ENCODE assay signal across 10 cellular contexts in genomic region chr19:38303517-38304351, GRCh38. TPM values are rescaled to one million over a fixed set of nuclear protein-coding genes. Genes with fewer than 3 reads are reported as not detected.
DNase-seq lines count a peak whose midpoint lies in the region; ATAC-seq, FAIRE-seq and TF ChIP-seq lines count a peak whose summit lies in the region.
"Had no signal": no experiment of that assay in that cellular context is flagged by ENCODE, and none has a peak within 500 bp of the region (broad histone marks: within the 10 kb centered on the region; RNA-seq: fewer than 3 reads in every experiment).

Gene C19orf33, plus strand, starts transcription at chr19:38304251. Its CDS starts 11 bp downstream, at chr19:38304262.

- DNase-seq in HUDEP-2 (lab: John Stamatoyannopoulos, UW; ENCODE audit: unreplicated experiment in 76 of 76): peak in 69 of 76 experiments; percentile 13 to 84 (median 65)
- DNase-seq in K562 (ENCODE audit: extremely low read depth in 1 of 4, low spot score in 3 of 4): peak in 2 of 4 experiments; percentile 36 to 47
- peak; percentile 73 for DNase-seq in iPS-NIHi7 (ENCODE audit: extremely low spot score)
- DNase-seq in small intestine: peak; percentile 98
- no peak for DNase-seq in Ammon's horn (ENCODE audit: low spot score)
- no peak for DNase-seq in GOT3 (lab: John Stamatoyannopoulos, UW)
- DNase-seq in D341Med (ENCODE audit: low spot score): no peak
- DNase-seq in medulla oblongata (ENCODE audit: extremely low spot score): no peak
- DNase-seq: foreskin fibroblast, GDM1 had no signal

- peak within 1 kb of the TSS; percentile 20 for H3K4me2 ChIP-seq in K562 (ENCODE audit: insufficient read depth, low read length)

- in situ Hi-C loops in K562 (cut with MboI): no loop called here

- no peaks in the 10 kb centered on the region for H4K20me1 ChIP-seq in K562 (replicated peaks; ENCODE audit: control insufficient read depth, insufficient read depth, low read length)

- FAIRE-seq in K562 (lab: Jason Lieb, UNC) (no peak), small intestine (lab: Jason Lieb, UNC) (no peak)

- H3K9ac ChIP-seq in K562 (ENCODE audit: insufficient read depth in 1 of 2, low read depth in 2 of 2, low read length in 2 of 2): peak within 1 kb of the TSS in 1 of 2 experiments; percentile 59; a peak in 2 of 4 replicates

- TF ChIP-seq POLR2A in K562 (conservative IDR thresholded peaks at IDR 0.05): no peak

- H3K27ac ChIP-seq in K562 (ENCODE audit: extremely low read depth, low read depth, low read length) (no peak within 1 kb of the TSS), small intestine (ENCODE audit: low read depth in 1 of 2, low read length in 1 of 2) (peak within 1 kb of the TSS; percentile 95 to 97)

- no peak for TF ChIP-seq RAD21 in K562 (CRISPR knock-in tag; conservative IDR thresholded peaks at IDR 0.05 in 1 of 2, IDR thresholded peaks at IDR 0.05 in 1 of 2)

- H3K36me3 ChIP-seq in K562 (ENCODE audit: control insufficient read depth, insufficient read depth, low read length) (peaks cover 50% of the 10 kb centered on the region; the same call in 2 of the 3 replicates), small intestine (ENCODE audit: control insufficient read depth in 2 of 2, insufficient read depth in 2 of 2, low read length in 2 of 2) (peaks cover 3% of the 10 kb centered on the region in 2 donors)

- H3K4me1 ChIP-seq in K562 (replicated peaks in 1 of 2; ENCODE audit: control insufficient read depth in 2 of 2, insufficient read depth in 2 of 2, low read length in 2 of 2): peaks cover 22 to 57% of the 10 kb centered on the region in 2 experiments
- H3K4me1 ChIP-seq in small intestine (ENCODE audit: control insufficient read depth in 2 of 2, insufficient read depth in 1 of 2, low read depth in 1 of 2, low read length in 1 of 2): no peaks in the 10 kb centered on the region

- intact Hi-C loops in K562 (cut with micrococcal nuclease): no loop called here

- H2AFZ ChIP-seq in K562 (ENCODE audit: low read depth, low read length): no peak within 1 kb of the TSS

- H3K9me3 ChIP-seq in K562 (replicated peaks; ENCODE audit: control insufficient read depth, insufficient read depth, low read depth, low read length) (no peaks in the 10 kb centered on the region), small intestine (ENCODE audit: control insufficient read depth, low read depth) (no peaks in the 10 kb centered on the region)

- 80% methylated on average over 23 of the region's 28 CpGs for WGBS in K562 (ENCODE audit: insufficient coverage, low coverage, missing lambda C conversion rate)
- 14 to 39% (median 22%) methylated on average over 26 to 28 of the region's 28 CpGs for WGBS in small intestine, 3 donors

- TF ChIP-seq EP300 in K562 (IDR thresholded peaks at IDR 0.05; ENCODE audit: low read length): no peak

- ATAC-seq in K562: peak; percentile 10

- H3K27me3 ChIP-seq in K562 (ENCODE audit: control insufficient read depth in 2 of 2, insufficient read depth in 2 of 2, low read length in 2 of 2) (no peaks in the 10 kb centered on the region), small intestine (ENCODE audit: control insufficient read depth in 2 of 2, insufficient read depth in 2 of 2, low read length in 2 of 2) (no peaks in the 10 kb centered on the region)

- POLR2A ChIA-PET in K562 (lab: Yijun Ruan, JAX): interaction anchor here (0.9 to 1.8 kb wide), 3 partner anchors 9 to 35 kb away, joined by 3 to 12 read pairs (median 3); no protein-coding TSS in a partner anchor

- TF ChIP-seq CTCF in K562 (IDR thresholded peaks at IDR 0.05 in 2 of 3, conservative IDR thresholded peaks at IDR 0.05 in 1 of 3; ENCODE audit: insufficient read depth in 2 of 3, low read depth in 1 of 3, low read length in 3 of 3): no peak

- no peaks in the 10 kb centered on the region for H3K9me1 ChIP-seq in K562 (ENCODE audit: control insufficient read depth, insufficient read depth, low read length)

- no TSS peak for BruUV-seq in K562 (replicated peaks; lab: Mats Ljungman, UMichigan)

- CTCF ChIA-PET in K562 (lab: Yijun Ruan, JAX; ENCODE audit: low intra/inter-chr PET ratio): no interaction called here

- H3K4me3 ChIP-seq in K562 (no peak within 1 kb of the TSS), small intestine (ENCODE audit: low read depth in 1 of 2, low read length in 2 of 2) (peak within 1 kb of the TSS; percentile 26 to 61)

- peaks cover 5% of the 10 kb centered on the region; the same call in 1 of the 3 replicates for H3K79me2 ChIP-seq in K562 (ENCODE audit: control insufficient read depth, insufficient read depth, low read length)

TF ChIP-seq in K562, 482 proteins besides CTCF, POLR2A, EP300 and RAD21 (continues in another document):
- TF ChIP-seq RREB1 (CRISPR knock-in tag; IDR thresholded peaks at IDR 0.05) (no peak), BCOR (IDR thresholded peaks at IDR 0.05) (0 out of 2 replicates have a peak, but pooled peaks have one; percentile 9), POLR2AphosphoS2 (IDR thresholded peaks at IDR 0.05; ENCODE audit: low read length) (peak; percentile 32; the same call in 1 of the 2 replicates), RBM22 (IDR thresholded peaks at IDR 0.05; ENCODE audit: low read depth, low read length, poor library complexity, severe bottlenecking) (peak; percentile 73)

RNA-seq across cellular contexts. Expression of gene C19orf33, which starts in this region (rescaled TPM):
- total RNA-seq in K562 (2011; cell fraction: chromatin; rRNA removed; ENCODE audit: low replicate concordance): not detected in 2 replicates
- total RNA-seq in K562 (2011; cell fraction: nucleolus; rRNA removed): not detected in 2 replicates
- total RNA-seq in K562 (2011; cell fraction: nucleoplasm; rRNA removed): not detected in 2 replicates
- not detected in 2 replicates for total RNA-seq in K562 (2014; rRNA removed)
- total RNA-seq in K562 (2014; rRNA removed; fragmentation: Illumina TruSeq; extraction: Trizol): not detected in 2 replicates
- total RNA-seq in K562 (2015; rRNA removed; fragmentation: Illumina TruSeq; extraction: Trizol): not detected in 2 replicates
- not detected in 2 replicates for total RNA-seq in K562 (2021)
- not detected in 2 replicates for polyA plus RNA-seq in K562 (2011; rRNA removed)
- polyA plus RNA-seq in K562 (2011; cell fraction: cytosol; rRNA removed): 0.57 TPM in 1 of 2 replicates, not detected in the other
- polyA plus RNA-seq in K562 (2011; cell fraction: nucleus; rRNA removed): not detected in 2 replicates
- 0.29 TPM in 1 of 2 replicates, not detected in the other for polyA plus RNA-seq in K562 (2012)
- not detected in 2 replicates for polyA plus RNA-seq in K562 (2014; fragmentation: Illumina TruSeq; extraction: Trizol)
- not detected for polyA plus RNA-seq in K562 (2014; fragmentation: Nextera tagmentation; extraction: Ambion mirVana)
- 3.2 TPM in 1 of 2 replicates, not detected in the other for polyA plus RNA-seq in K562 (2014; rRNA removed)
- not detected in 2 replicates for polyA minus RNA-seq in K562 (2011; rRNA and poly(A)+ RNA removed)
- polyA minus RNA-seq in K562 (2011; cell fraction: cytosol; rRNA and poly(A)+ RNA removed): not detected in 2 replicates
- polyA minus RNA-seq in K562 (2011; cell fraction: nucleus; rRNA and poly(A)+ RNA removed): 0.81 TPM in 1 of 2 replicates, not detected in the other
- 1,000 to 10,000 TPM in 2 of 3 donors, 100 to 1,000 TPM in 1; 478 to 2,753 (median 1,798) TPM for polyA plus RNA-seq in small intestine

Comparison
In these comparisons a context has a peak if more than half of its experiments do, and no peak if none do; other contexts are left out.
1. RNA of gene C19orf33 (polyA plus RNA-seq): 478 to 2,753 TPM in small intestine; 0.29 to 3.2 TPM in K562; every median in the first group is over 100 times any median in the second.
2. DNase-seq: peak in HUDEP-2 (69 of 76), iPS-NIHi7 (single experiment) and small intestine (single experiment); none in Ammon's horn (single experiment), GOT3 (single experiment), D341Med (single experiment) and medulla oblongata (single experiment).